In genomic region chr20:34514897-34515483, GRCh38 we compare ENCODE assay signal across 8 cellular contexts. TPM values are rescaled to one million over a fixed set of nuclear protein-coding genes. Genes with fewer than 3 reads are reported as not detected.
A peak's percentile ranks its signal among the peaks of the same experiment; 100 is the strongest.
DNase-seq lines count a peak whose midpoint lies in the region; ATAC-seq and TF ChIP-seq lines count a peak whose summit lies in the region.

No MANE protein-coding gene starts in this region.

- H3K4me3 ChIP-seq in adrenal gland, result peak overlapping the region in 2 of 4 donors; percentile 71 to 90
- H3K4me3 ChIP-seq in thymus (ENCODE audit: low read length), result peak overlapping the region; percentile 63

- H3K27me3 ChIP-seq in adrenal gland (no peaks in the 10 kb centered on the region), thymus (ENCODE audit: control insufficient read depth, insufficient read depth) (no peaks in the 10 kb centered on the region)

- no peak for TF ChIP-seq CTCF in adrenal gland (IDR thresholded peaks at IDR 0.05)

- peak overlapping the region; percentile 97 for H3K4me3 Mint-ChIP-seq in activated CD4-positive, alpha-beta T cell treated with anti-CD3 and anti-CD28 coated beads, Interleukin-2, amount 10 ng/mL, durations not matched to agents 7 days and 5 days

- H3K9me3 ChIP-seq in adrenal gland (replicated peaks in 1 of 3) (no peaks in the 10 kb centered on the region), thymus (ENCODE audit: control insufficient read depth) (no peaks in the 10 kb centered on the region)

- peak overlapping the region; percentile 94 for H3K27ac Mint-ChIP-seq in activated CD4-positive, alpha-beta T cell treated with anti-CD3 and anti-CD28 coated beads, Interleukin-2, amount 10 ng/mL, durations not matched to agents 7 days and 5 days

- ATAC-seq in left colon, result peak; percentile 16
- no peak for ATAC-seq in GM21528 (IDR thresholded peaks at IDR 0.05; ENCODE audit: low FRiP score, unreplicated experiment)

- no peaks in the 10 kb centered on the region for H3K36me3 ChIP-seq in adrenal gland (replicated peaks in 1 of 2)
- H3K36me3 ChIP-seq in thymus (ENCODE audit: control insufficient read depth, insufficient read depth), result peaks cover 3% of the 10 kb centered on the region

- no peaks in the 10 kb centered on the region for H3K27me3 Mint-ChIP-seq in activated CD4-positive, alpha-beta T cell treated with anti-CD3 and anti-CD28 coated beads, Interleukin-2, amount 10 ng/mL, durations not matched to agents 7 days and 5 days

- no peaks in the 10 kb centered on the region for H3K9me3 Mint-ChIP-seq in activated CD4-positive, alpha-beta T cell treated with anti-CD3 and anti-CD28 coated beads, Interleukin-2, amount 10 ng/mL, durations not matched to agents 7 days and 5 days

- H3K4me1 ChIP-seq in adrenal gland (replicated peaks in 1 of 2) (peaks cover 12 to 41% of the 10 kb centered on the region in 2 donors), thymus (ENCODE audit: control insufficient read depth, insufficient read depth, low read length) (peaks cover 6% of the 10 kb centered on the region)

- 17 to 25% (median 21%) methylated on average over 19 of the region's 19 CpGs for WGBS in adrenal gland, 4 donors
- WGBS in thymus, result 18% methylated on average over 19 of the region's 19 CpGs

- peaks cover 12% of the 10 kb centered on the region for H3K36me3 Mint-ChIP-seq in activated CD4-positive, alpha-beta T cell treated with anti-CD3 and anti-CD28 coated beads, Interleukin-2, amount 10 ng/mL, durations not matched to agents 7 days and 5 days (ENCODE audit: low read depth)

- H3K27ac ChIP-seq in adrenal gland, result peak overlapping the region; percentile 78 to 98 (median 94)
- peak overlapping the region; percentile 43 for H3K27ac ChIP-seq in thymus (ENCODE audit: low read depth)

- CTCF ChIA-PET in activated CD4-positive, alpha-beta T cell treated with anti-CD3 and anti-CD28 coated beads, Interleukin-2, amount 10 ng/mL, durations not matched to agents 7 days and 5 days (lab: Charles Lee), result interaction anchor here (1.0 to 3.4 kb wide), 6 partner anchors 9 to 202 kb away, joined by 3 to 36 read pairs (median 4); no protein-coding TSS in a partner anchor

- no peak for DNase-seq in activated CD4-positive, alpha-beta T cell treated with anti-CD3 and anti-CD28 coated beads, Interleukin-2, amount 10 ng/mL, durations not matched to agents 7 days and 5 days
- DNase-seq in activated CD4-positive, alpha-beta T cell treated with anti-CD3 and anti-CD28 coated beads, Interleukin-2, amount 50 U/mL, for 48 hours, result no peak
- DNase-seq in adrenal gland, result no peak
- no peak for DNase-seq in left colon
- DNase-seq in NCI-H510A treated with DMSO at 0.1 percent for 48 hours (lab: John Stamatoyannopoulos, UW), result no peak
- no peak for DNase-seq in activated CD4-positive, alpha-beta T cell treated with anti-CD3 and anti-CD28 coated beads, Interleukin-2, amount 50 U/mL, for 1 hour

- peaks cover 27% of the 10 kb centered on the region for H3K4me1 Mint-ChIP-seq in activated CD4-positive, alpha-beta T cell treated with anti-CD3 and anti-CD28 coated beads, Interleukin-2, amount 10 ng/mL, durations not matched to agents 7 days and 5 days

- intact Hi-C loops in adrenal gland (cut with DNase I) (loop anchor here in 1 of 2 donors (5.0 kb wide), 1 partner anchor 203 kb away; no protein-coding TSS in a partner anchor), left colon (cut with DNase I, micrococcal nuclease) (no loop called here)

- peak in 1 of 2 donors; percentile 27 for TF ChIP-seq POLR2A in adrenal gland (IDR thresholded peaks at IDR 0.05)

- POLR2A ChIA-PET in activated CD4-positive, alpha-beta T cell treated with anti-CD3 and anti-CD28 coated beads, Interleukin-2, amount 10 ng/mL, durations not matched to agents 7 days and 5 days (lab: Charles Lee), result interaction anchor here (0.7 to 1.6 kb wide), 2 partner anchors 151 to 737 kb away, joined by 3 to 7 read pairs; partner anchors contain the start of gene ITCH

RNA-seq across cellular contexts. Expression of gene DYNLRB1, which starts 1.2 kb away (rescaled TPM):
- 100 to 1,000 TPM in 1 of 2 experiments, 10 to 100 TPM in 1; 90.5 to 105 TPM for total RNA-seq in activated CD4-positive, alpha-beta T cell treated with anti-CD3 and anti-CD28 coated beads, Interleukin-2, amount 10 ng/mL, durations not matched to agents 7 days and 5 days
- total RNA-seq in adrenal gland (100 to 1,000 TPM; 145 to 404 (median 203) TPM), left colon (100 to 1,000 TPM; 115 TPM)
- polyA plus RNA-seq in adrenal gland (100 to 1,000 TPM; 433 to 586 (median 473) TPM), thymus (226 TPM)

RNA-seq across cellular contexts. Expression of gene MAP1LC3A, which starts 43.5 kb away (rescaled TPM):
- 1 to 10 TPM; 2.6 to 2.7 TPM for total RNA-seq in activated CD4-positive, alpha-beta T cell treated with anti-CD3 and anti-CD28 coated beads, Interleukin-2, amount 10 ng/mL, durations not matched to agents 7 days and 5 days
- 10 to 100 TPM; 12.6 to 83.3 (median 40.9) TPM for total RNA-seq in adrenal gland
- 100 to 1,000 TPM in 2 of 3 donors, 1 to 10 TPM in 1; 5.6 to 139 (median 118) TPM for polyA plus RNA-seq in adrenal gland
- 10 to 100 TPM; 42.8 to 47.7 TPM for total RNA-seq in left colon
- polyA plus RNA-seq in thymus, result 37.5 TPM
